17 cellular contexts compared by ENCODE assay signal in the genomic region with DNA sequence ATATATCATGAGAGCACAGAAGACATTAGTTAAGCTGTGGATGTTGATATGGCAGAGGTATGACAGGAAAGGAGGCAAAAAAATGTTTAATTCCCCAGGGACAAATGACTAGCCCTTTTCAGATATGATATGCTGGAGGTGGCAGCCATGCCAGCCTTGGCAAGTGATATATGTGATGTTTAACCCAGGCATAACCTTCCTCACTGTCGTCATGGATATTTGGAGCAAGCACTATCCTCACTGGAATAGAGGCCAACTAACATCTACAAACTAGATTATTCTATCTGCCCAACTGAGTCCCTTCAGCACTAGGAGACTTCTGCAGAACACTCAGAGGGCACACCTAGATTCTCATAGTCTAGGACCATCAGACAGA. TPM values are rescaled to one million over a fixed set of nuclear protein-coding genes. Genes with fewer than 3 reads are reported as not detected.
A peak's percentile ranks its signal among the peaks of the same experiment; 100 is the strongest.
DNase-seq lines count a peak whose midpoint lies in the region; ATAC-seq and TF ChIP-seq lines count a peak whose summit lies in the region.
"Had no signal": no experiment of that assay in that cellular context is flagged by ENCODE, and none has a peak within 500 bp of the region (broad histone marks: within the 10 kb centered on the region; RNA-seq: fewer than 3 reads in every experiment).

No MANE protein-coding gene starts in this region.

- H3K9ac ChIP-seq in colonic mucosa (ENCODE audit: low read depth in 2 of 2, low read length in 2 of 2): no peak overlapping the region

- ATAC-seq in mucosa of descending colon (peak; percentile 57), left lung (no peak)

- no peak for TF ChIP-seq CTCF in colonic mucosa (IDR thresholded peaks at IDR 0.05)
- no peak for TF ChIP-seq CTCF in mucosa of descending colon (IDR thresholded peaks at IDR 0.05)
- no peak for TF ChIP-seq CTCF in left lung (IDR thresholded peaks at IDR 0.05)

- H3K4me1 ChIP-seq in colonic mucosa (no peaks in the 10 kb centered on the region), mucosa of descending colon (ENCODE audit: low read depth) (peaks cover 10% of the 10 kb centered on the region), left lung (peaks cover 0 to 4% of the 10 kb centered on the region in 2 donors)
- H3K4me1 ChIP-seq: HAP-1 had no signal

- H3K4me3 ChIP-seq in colonic mucosa (no peak overlapping the region), mucosa of descending colon (no peak overlapping the region), left lung (no peak overlapping the region)
- H3K4me3 ChIP-seq: HAP-1 had no signal

- H3K27me3 ChIP-seq in colonic mucosa (no peaks in the 10 kb centered on the region), left lung (no peaks in the 10 kb centered on the region)

- intact Hi-C loops in colonic mucosa (cut with DNase I) (no loop called here), mucosa of descending colon (cut with DNase I, micrococcal nuclease) (no loop called here), left lung (cut with DNase I) (no loop called here)

- DNase-seq in NCI-H226 (peak; percentile 10), colonic mucosa (no peak), mucosa of descending colon (peak in 1 of 3 donors; percentile 10), left lung (no peak), NCI-H187 treated with DMSO at 0.1 percent for 48 hours (lab: John Stamatoyannopoulos, UW) (no peak), dedifferentiated amniotic fluid mesenchymal stem cell (ENCODE audit: extremely low spot score) (no peak), DMS53 treated with DMSO at 0.1 percent for 48 hours (lab: John Stamatoyannopoulos, UW; ENCODE audit: unreplicated experiment) (no peak)
- DNase-seq: C1 segment of cervical spinal cord; CD4-positive, alpha-beta T cell; DMS153; DND-41; GDM1; HFFc6 had no signal

- no peaks in the 10 kb centered on the region for H3K36me3 ChIP-seq in colonic mucosa
- no peaks in the 10 kb centered on the region for H3K36me3 ChIP-seq in mucosa of descending colon (ENCODE audit: low read depth)
- no peaks in the 10 kb centered on the region for H3K36me3 ChIP-seq in left lung
- H3K36me3 ChIP-seq: HAP-1 had no signal

- H3K9me3 ChIP-seq in colonic mucosa (no peaks in the 10 kb centered on the region), mucosa of descending colon (no peaks in the 10 kb centered on the region), left lung (no peaks in the 10 kb centered on the region)
- H3K9me3 ChIP-seq: HAP-1 had no signal

- H3K27ac ChIP-seq in colonic mucosa: peak overlapping the region; percentile 51
- no peak overlapping the region for H3K27ac ChIP-seq in left lung
- H3K27ac ChIP-seq: HL-60 had no signal

RNA-seq across cellular contexts. Expression of a gene that starts 27.3 kb away (rescaled TPM):
- total RNA-seq in colonic mucosa: not detected
- total RNA-seq in mucosa of descending colon: under 1 TPM in 1 of 3 donors, not detected in 2; 0.16 TPM
- total RNA-seq in left lung: 10 to 100 TPM in 1 of 2 donors, 1 to 10 TPM in 1; 7.0 to 13.0 TPM
- total RNA-seq: B cell; CD4-positive, alpha-beta T cell; H1; HFFc6 had no signal

Comparison
In these comparisons a context has a peak if more than half of its experiments do, and no peak if none do; other contexts are left out.
1. RNA of a gene that starts 27.3 kb away (total RNA-seq): 7.0 to 13.0 TPM in left lung; not detected in colonic mucosa and 0.16 TPM in mucosa of descending colon; every median in the first group is over 4 times any median in the second.